Comparison of ENCODE assay signal across 1 cellular context in the genomic region with DNA sequence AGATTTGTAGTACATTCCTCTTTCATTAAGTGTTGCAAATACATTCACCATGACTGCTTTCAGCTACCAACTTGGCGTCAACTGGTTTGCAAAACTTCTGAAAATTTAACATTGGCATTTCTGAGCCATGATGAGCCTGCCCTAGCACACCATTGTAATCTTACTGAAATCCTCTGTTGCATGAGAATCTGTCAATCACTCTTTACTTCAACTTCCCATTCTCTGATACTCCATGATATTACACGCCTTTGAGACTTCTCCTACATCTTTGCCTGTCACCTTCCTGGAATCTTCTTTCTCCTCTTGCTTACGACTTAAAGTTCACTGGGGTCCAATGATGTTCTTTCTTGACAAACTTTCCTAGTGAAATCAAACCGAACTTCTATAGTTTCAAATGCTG.
TF ChIP-seq lines count a peak whose summit lies in the region.

No MANE protein-coding gene starts in this region.

TF ChIP-seq in K562, 482 proteins besides CTCF, POLR2A, EP300 and RAD21 (continued from another document):
- TF ChIP-seq E4F1 (CRISPR knock-in tag; IDR thresholded peaks at IDR 0.05; ENCODE audit: borderline replicate concordance), result no peak
- peak; percentile 63 for TF ChIP-seq MEIS2 (IDR thresholded peaks at IDR 0.05; ENCODE audit: partially characterized antibody)
- TF ChIP-seq ZNF347 (CRISPR knock-in tag; IDR thresholded peaks at IDR 0.05; ENCODE audit: low read depth), result no peak
- no peak for TF ChIP-seq E2F6 (IDR thresholded peaks at IDR 0.05; ENCODE audit: borderline replicate concordance in 1 of 2, extremely low read depth in 1 of 2, insufficient read depth in 1 of 2, insufficient read length in 1 of 2, low read depth in 1 of 2, low read length in 1 of 2, poor library complexity in 1 of 2, severe bottlenecking in 1 of 2)
- TF ChIP-seq SIN3B (IDR thresholded peaks at IDR 0.05; ENCODE audit: low read depth), result no peak
- no peak for TF ChIP-seq ZSCAN32 (CRISPR knock-in tag; IDR thresholded peaks at IDR 0.05)
- TF ChIP-seq FOXK2 (conservative IDR thresholded peaks at IDR 0.05 in 1 of 2, IDR thresholded peaks at IDR 0.05 in 1 of 2; ENCODE audit: low read depth in 2 of 2), result no peak
- TF ChIP-seq, protein P1, sequence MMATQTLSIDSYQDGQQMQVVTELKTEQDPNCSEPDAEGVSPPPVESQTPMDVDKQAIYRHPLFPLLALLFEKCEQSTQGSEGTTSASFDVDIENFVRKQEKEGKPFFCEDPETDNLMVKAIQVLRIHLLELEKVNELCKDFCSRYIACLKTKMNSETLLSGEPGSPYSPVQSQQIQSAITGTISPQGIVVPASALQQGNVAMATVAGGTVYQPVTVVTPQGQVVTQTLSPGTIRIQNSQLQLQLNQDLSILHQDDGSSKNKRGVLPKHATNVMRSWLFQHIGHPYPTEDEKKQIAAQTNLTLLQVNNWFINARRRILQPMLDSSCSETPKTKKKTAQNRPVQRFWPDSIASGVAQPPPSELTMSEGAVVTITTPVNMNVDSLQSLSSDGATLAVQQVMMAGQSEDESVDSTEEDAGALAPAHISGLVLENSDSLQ (IDR thresholded peaks at IDR 0.05), result peak; percentile 85
